8 cellular contexts compared by ENCODE assay signal in the genomic region with DNA sequence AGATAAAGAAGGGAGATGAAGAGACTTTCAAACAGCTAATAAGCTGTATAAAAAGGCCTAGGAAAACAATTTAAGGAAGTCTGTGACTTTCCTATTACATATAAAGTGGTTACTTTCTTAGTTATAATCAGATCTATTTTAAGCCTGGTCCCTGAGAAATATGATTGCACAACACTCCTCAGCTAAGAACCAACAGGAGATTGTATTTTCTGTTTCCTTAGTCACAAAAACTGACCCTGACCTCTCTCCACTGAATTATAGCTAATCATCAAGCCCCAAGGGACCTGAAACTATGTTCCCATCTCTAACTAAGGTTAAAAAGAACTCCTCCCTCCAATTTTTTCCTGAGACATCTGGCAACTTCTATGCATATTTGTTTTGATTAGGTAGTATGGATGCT.
DNase-seq lines count a peak whose midpoint lies in the region; ATAC-seq and TF ChIP-seq lines count a peak whose summit lies in the region.

No MANE protein-coding gene starts in this region.

- H3K27ac ChIP-seq in BLaER1 treated with 17β-estradiol and CSF1 and Interleukin-3, amounts not matched to agents 10 nM and 100 nM, result peak overlapping the region; percentile 10 to 73 (median 62); a peak in 17 of 22 replicates
- peak overlapping the region in 3 of 4 donors; percentile 2 to 61 (median 32) for H3K27ac ChIP-seq in esophagus squamous epithelium

- H3K4me3 Mint-ChIP-seq in osteocyte (ENCODE audit: unreplicated experiment), result peak overlapping the region; percentile 34

- H3K27me3 ChIP-seq in BLaER1 treated with 17β-estradiol and CSF1 and Interleukin-3, amounts not matched to agents 10 nM and 100 nM, result no peaks in the 10 kb centered on the region
- no peaks in the 10 kb centered on the region for H3K27me3 ChIP-seq in esophagus squamous epithelium

- H4K20me1 ChIP-seq in BLaER1 treated with 17β-estradiol and CSF1 and Interleukin-3, amounts not matched to agents 10 nM and 100 nM, result peaks cover 0 to 58% (median 3%) of the 10 kb centered on the region in 11 experiments; a peak in 6 of 22 replicates

- peaks cover 83 to 98% (median 94%) of the 10 kb centered on the region in 11 experiments for H3K36me3 ChIP-seq in BLaER1 treated with 17β-estradiol and CSF1 and Interleukin-3, amounts not matched to agents 10 nM and 100 nM
- H3K36me3 ChIP-seq in esophagus squamous epithelium, result peaks cover 0 to 88% (median 0%) of the 10 kb centered on the region in 3 donors

- intact Hi-C loops in esophagus squamous epithelium (cut with DNase I) (no loop called here), posterior vena cava (cut with DNase I) (loop anchor here in 1 of 2 donors (10.0 kb wide), 1 partner anchor 170 kb away; no protein-coding TSS in a partner anchor)

- H3K9ac ChIP-seq in BLaER1 treated with 17β-estradiol and CSF1 and Interleukin-3, amounts not matched to agents 10 nM and 100 nM, result peak overlapping the region in 6 of 11 experiments; percentile 10 to 54 (median 28); a peak in 6 of 22 replicates

- no peak for ATAC-seq in HG03095 (IDR thresholded peaks at IDR 0.05; ENCODE audit: unreplicated experiment)

- no peaks in the 10 kb centered on the region for H3K9me3 Mint-ChIP-seq in osteocyte (ENCODE audit: unreplicated experiment)

- peak overlapping the region; percentile 93 for H3K27ac Mint-ChIP-seq in osteocyte (ENCODE audit: unreplicated experiment)

- H3K36me3 Mint-ChIP-seq in osteocyte (ENCODE audit: unreplicated experiment), result peaks cover 27% of the 10 kb centered on the region

- DNase-seq in NOMO-1 treated with dmso at 0.1 percent for 144 hours (lab: John Stamatoyannopoulos, UW; ENCODE audit: unreplicated experiment) (peak; percentile 24), esophagus squamous epithelium (lab: John Stamatoyannopoulos, UW) (no peak), osteocyte (ENCODE audit: extremely low spot score, unreplicated experiment) (no peak), DMS79 (lab: John Stamatoyannopoulos, UW) (no peak), posterior vena cava (ENCODE audit: low spot score) (no peak)
- DNase-seq in stimulated activated CD4-positive, alpha-beta T cell treated with anti-CD3 and anti-CD28 coated beads, Interleukin-4, amount 100 ng/mL, for 24 hours, result no peak

- H3K4me1 ChIP-seq in BLaER1 treated with 17β-estradiol and CSF1 and Interleukin-3, amounts not matched to agents 10 nM and 100 nM, result peaks cover 0 to 33% (median 26%) of the 10 kb centered on the region in 10 experiments; a peak in 17 of 20 replicates
- H3K4me1 ChIP-seq in esophagus squamous epithelium, result peaks cover 0 to 23% (median 5%) of the 10 kb centered on the region in 3 donors

- peaks cover 30% of the 10 kb centered on the region for H3K4me1 Mint-ChIP-seq in osteocyte (ENCODE audit: unreplicated experiment)

- H3K27me3 Mint-ChIP-seq in osteocyte (ENCODE audit: unreplicated experiment), result no peaks in the 10 kb centered on the region

- no peak for TF ChIP-seq CTCF in esophagus squamous epithelium (IDR thresholded peaks at IDR 0.05)
- TF ChIP-seq CTCF in osteocyte (IDR thresholded peaks at IDR 0.05), result no peak

- no peak for TF ChIP-seq POLR2A in esophagus squamous epithelium (IDR thresholded peaks at IDR 0.05)

- peak overlapping the region in 7 of 10 experiments; percentile 8 to 36 (median 14); a peak in 7 of 20 replicates for H3K4me3 ChIP-seq in BLaER1 treated with 17β-estradiol and CSF1 and Interleukin-3, amounts not matched to agents 10 nM and 100 nM
- H3K4me3 ChIP-seq in esophagus squamous epithelium, result no peak overlapping the region

- H3K4me2 ChIP-seq in BLaER1 treated with 17β-estradiol and CSF1 and Interleukin-3, amounts not matched to agents 10 nM and 100 nM, result peak overlapping the region in 10 of 11 experiments; percentile 1 to 80 (median 66); a peak in 19 of 22 replicates

- peaks cover 0 to 6% (median 0%) of the 10 kb centered on the region in 11 experiments; a peak in 3 of 22 replicates for H3K9me3 ChIP-seq in BLaER1 treated with 17β-estradiol and CSF1 and Interleukin-3, amounts not matched to agents 10 nM and 100 nM (replicated peaks in 1 of 11)
- no peaks in the 10 kb centered on the region for H3K9me3 ChIP-seq in esophagus squamous epithelium

Comparison
In these comparisons a context has a peak if more than half of its experiments do, and no peak if none do; other contexts are left out.
1. H3K4me3 ChIP-seq: peak in BLaER1 treated with 17β-estradiol and CSF1 and Interleukin-3, amounts not matched to agents 10 nM and 100 nM (7 of 10); none in esophagus squamous epithelium (0 of 4).